In the genomic region with DNA sequence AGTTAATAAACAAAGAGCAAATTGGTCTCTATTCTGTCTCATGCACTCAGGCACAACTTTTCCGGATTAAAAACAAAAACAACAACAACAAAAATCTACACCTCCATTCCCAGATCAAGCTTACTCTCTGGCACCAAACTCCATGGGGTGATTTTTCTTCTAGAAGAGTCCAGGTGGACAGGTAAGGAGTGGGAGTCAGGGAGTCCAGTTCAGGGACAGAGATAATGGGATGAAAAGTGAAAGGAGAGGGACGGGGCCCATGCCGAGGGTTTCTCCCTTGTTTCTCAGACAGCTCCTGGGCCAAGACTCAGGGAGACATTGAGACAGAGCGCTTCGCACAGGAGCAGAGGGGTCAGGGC, we compare ENCODE assay signal across 8 cellular contexts.
DNase-seq lines count a peak whose midpoint lies in the region; ATAC-seq and TF ChIP-seq lines count a peak whose summit lies in the region.

No MANE protein-coding gene starts in this region.

- H3K9me3 ChIP-seq in ES-I3 (ENCODE audit: control insufficient read depth, insufficient read depth, low read length): no peaks in the 10 kb centered on the region

- TF ChIP-seq CTCF in RWPE1 (conservative IDR thresholded peaks at IDR 0.05; ENCODE audit: low read depth): no peak
- no peak for TF ChIP-seq CTCF in fibroblast of mammary gland (conservative IDR thresholded peaks at IDR 0.05; ENCODE audit: control insufficient read depth, insufficient read depth, low read depth, low read length)

- CTCF ChIA-PET in RWPE1 (lab: Yijun Ruan, JAX): interaction anchor here (0.8 kb wide), 1 partner anchor 245 kb away, joined by 3 read pairs; no protein-coding TSS in a partner anchor

- POLR2A ChIA-PET in RWPE1 (lab: Yijun Ruan, JAX; ENCODE audit: low non-redundant PET): no interaction called here

- H3K4me1 ChIP-seq in ES-I3 (ENCODE audit: insufficient read depth, low read length): no peaks in the 10 kb centered on the region

- H3K9ac ChIP-seq in ES-I3 (ENCODE audit: low read depth, low read length): peak overlapping the region; percentile 64; the same call in 1 of the 2 replicates

- H3K36me3 ChIP-seq in ES-I3 (ENCODE audit: insufficient read depth, low read length): peaks cover 14% of the 10 kb centered on the region

- DNase-seq in RWPE1 (ENCODE audit: low spot score) (no peak), fibroblast of mammary gland (ENCODE audit: low read depth) (no peak), pons (ENCODE audit: low spot score) (peak; percentile 54)
- DNase-seq in central memory CD4-positive, alpha-beta T cell: no peak
- DNase-seq in stimulated activated CD4-positive, alpha-beta T cell treated with anti-CD3 and anti-CD28 coated beads, Interleukin-4, amount 100 ng/mL, for 24 hours: no peak

- H3K27ac ChIP-seq in RWPE1: peak overlapping the region; percentile 70

- H3K4me3 ChIP-seq in fibroblast of mammary gland (ENCODE audit: control insufficient read depth, low read depth, low read length): peak overlapping the region; percentile 66

- ATAC-seq in HG02798 (IDR thresholded peaks at IDR 0.05; ENCODE audit: poor library complexity, unreplicated experiment): no peak
- no peak for ATAC-seq in HG03460 (IDR thresholded peaks at IDR 0.05; ENCODE audit: unreplicated experiment)
